Comparison of ENCODE assay signal across 8 cellular contexts in the genomic region with DNA sequence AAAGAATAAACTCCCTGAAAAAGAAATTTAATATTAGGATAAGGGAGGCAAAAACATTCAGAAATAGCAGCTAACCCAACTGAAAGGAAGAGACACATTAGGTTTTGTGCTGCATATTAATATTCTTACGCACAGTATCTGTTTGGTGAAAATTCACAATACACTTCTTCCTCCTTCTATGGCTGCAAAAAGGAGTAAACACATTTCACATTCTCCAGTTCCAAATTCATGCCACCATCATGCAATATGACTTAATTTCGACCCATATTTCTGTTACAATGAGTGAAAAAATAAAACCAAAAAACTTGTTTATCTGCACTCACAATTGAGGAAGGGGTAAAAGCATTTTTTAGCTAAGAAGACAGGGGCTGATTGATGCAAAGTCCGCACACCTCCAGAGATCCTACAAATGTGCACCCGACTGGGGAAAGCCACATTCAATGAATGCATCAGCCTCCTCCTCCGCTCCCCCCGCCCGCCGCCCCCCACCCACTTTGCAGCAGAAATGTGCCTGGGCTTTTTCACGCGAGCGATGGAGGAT. TPM values are rescaled to one million over a fixed set of nuclear protein-coding genes. Genes with fewer than 3 reads are reported as not detected.
DNase-seq lines count a peak whose midpoint lies in the region; ATAC-seq and TF ChIP-seq lines count a peak whose summit lies in the region.

No MANE protein-coding gene starts in this region.

- H3K4me2 ChIP-seq in SK-N-SH = peak overlapping the region; percentile 71

- ATAC-seq in HG03565 (IDR thresholded peaks at IDR 0.05; ENCODE audit: unreplicated experiment) = no peak

- POLR2A ChIA-PET in SK-N-SH (lab: Yijun Ruan, JAX) = no interaction called here

- no peaks in the 10 kb centered on the region; the same call in 1 of the 2 replicates for H4K20me1 ChIP-seq in SK-N-SH (ENCODE audit: insufficient read depth)

- intact Hi-C loops in activated CD4-positive, alpha-beta T cell treated with anti-CD3 and anti-CD28 coated beads, Interleukin-2, amount 10 ng/mL, durations not matched to agents 24 days and 14 days (cut with micrococcal nuclease) = loop anchor here (2.0 to 10.0 kb wide), 6 partner anchors 35 to 910 kb away; a partner anchor contains a TSS
- intact Hi-C loops in esophagus muscularis mucosa (cut with DNase I) (loop anchor here (10.0 kb wide), 2 partner anchors 148 to 182 kb away; no protein-coding TSS in a partner anchor), prostate gland (cut with DNase I) (loop anchor here (10.0 kb wide), 1 partner anchor 182 kb away; no protein-coding TSS in a partner anchor)

- CTCF ChIA-PET in SK-N-SH (lab: Yijun Ruan, JAX) = interaction anchor here (0.8 to 1.3 kb wide), 4 partner anchors 9 to 254 kb away, joined by 3 to 5 read pairs (median 3); no protein-coding TSS in a partner anchor

- TF ChIP-seq CTCF in SK-N-SH (IDR thresholded peaks at IDR 0.05) = no peak
- no peak for TF ChIP-seq CTCF in esophagus muscularis mucosa (IDR thresholded peaks at IDR 0.05)
- TF ChIP-seq CTCF in prostate gland (IDR thresholded peaks at IDR 0.05) = no peak

- H3K27me3 Mint-ChIP-seq in activated CD4-positive, alpha-beta T cell treated with anti-CD3 and anti-CD28 coated beads, Interleukin-2, amount 10 ng/mL, durations not matched to agents 24 days and 14 days = no peaks in the 10 kb centered on the region

- TF ChIP-seq RAD21 in SK-N-SH (IDR thresholded peaks at IDR 0.05; ENCODE audit: low read length) = no peak

- peaks cover 59% of the 10 kb centered on the region for H3K79me2 ChIP-seq in SK-N-SH (ENCODE audit: insufficient read depth)

- WGBS in SK-N-SH (ENCODE audit: low lambda C conversion rate) = under 1% methylated on average over 10 of the region's 11 CpGs
- WGBS in esophagus muscularis mucosa = under 1% methylated on average over 10 of the region's 11 CpGs
- under 1% methylated on average over 11 of the region's 11 CpGs for WGBS in prostate gland

- H3K4me1 ChIP-seq in SK-N-SH (ENCODE audit: control insufficient read depth in 1 of 2, insufficient read depth in 2 of 2, low read depth in 1 of 2, low read length in 1 of 2) (peaks cover 20 to 22% of the 10 kb centered on the region in 2 experiments; a peak in 3 of 4 replicates), esophagus muscularis mucosa (peaks cover 24 to 46% (median 38%) of the 10 kb centered on the region in 4 donors), prostate gland (replicated peaks) (no peaks in the 10 kb centered on the region)

- H3K9me2 ChIP-seq in SK-N-SH = no peaks in the 10 kb centered on the region; the same call in 1 of the 2 replicates

- no peak for DNase-seq in activated CD4-positive, alpha-beta T cell treated with anti-CD3 and anti-CD28 coated beads, Interleukin-2, amount 10 ng/mL, durations not matched to agents 24 days and 14 days
- no peak for DNase-seq in activated CD4-positive, alpha-beta T cell treated with anti-CD3 and anti-CD28 coated beads, Interleukin-2, amount 50 U/mL, for 1 hour
- DNase-seq in SK-N-SH (no peak), esophagus muscularis mucosa (ENCODE audit: extremely low spot score) (no peak), prostate gland (ENCODE audit: low spot score) (no peak), NOMO-1 treated with DMSO at 0.1 percent for 48 hours (lab: John Stamatoyannopoulos, UW; ENCODE audit: unreplicated experiment) (no peak), T-helper 9 cell (no peak)

- no peaks in the 10 kb centered on the region for H3K27me3 ChIP-seq in SK-N-SH (ENCODE audit: insufficient read depth)
- no peaks in the 10 kb centered on the region for H3K27me3 ChIP-seq in esophagus muscularis mucosa
- no peaks in the 10 kb centered on the region for H3K27me3 ChIP-seq in prostate gland (replicated peaks; ENCODE audit: insufficient read depth)

- H3K27ac Mint-ChIP-seq in activated CD4-positive, alpha-beta T cell treated with anti-CD3 and anti-CD28 coated beads, Interleukin-2, amount 10 ng/mL, durations not matched to agents 24 days and 14 days = peak overlapping the region; percentile 88

- H3K9ac ChIP-seq in SK-N-SH = peak overlapping the region; percentile 39

- H3K4me3 Mint-ChIP-seq in activated CD4-positive, alpha-beta T cell treated with anti-CD3 and anti-CD28 coated beads, Interleukin-2, amount 10 ng/mL, durations not matched to agents 24 days and 14 days = peak overlapping the region; percentile 98

- H3K4me3 ChIP-seq in SK-N-SH (ENCODE audit: low read depth in 2 of 2, low read length in 1 of 2) (peak overlapping the region; percentile 71 to 72), esophagus muscularis mucosa (peak overlapping the region; percentile 81 to 97 (median 92)), prostate gland (peak overlapping the region; percentile 84 to 90)

- peaks cover 39% of the 10 kb centered on the region for H3K4me1 Mint-ChIP-seq in activated CD4-positive, alpha-beta T cell treated with anti-CD3 and anti-CD28 coated beads, Interleukin-2, amount 10 ng/mL, durations not matched to agents 24 days and 14 days

- no peaks in the 10 kb centered on the region for H3K9me3 Mint-ChIP-seq in activated CD4-positive, alpha-beta T cell treated with anti-CD3 and anti-CD28 coated beads, Interleukin-2, amount 10 ng/mL, durations not matched to agents 24 days and 14 days

- H3K36me3 ChIP-seq in SK-N-SH (replicated peaks in 1 of 2; ENCODE audit: control insufficient read depth in 1 of 2, insufficient read depth in 2 of 2, low read length in 1 of 2) (peaks cover 4 to 5% of the 10 kb centered on the region in 2 experiments), esophagus muscularis mucosa (no peaks in the 10 kb centered on the region), prostate gland (no peaks in the 10 kb centered on the region)

- H2AFZ ChIP-seq in SK-N-SH (ENCODE audit: low read depth) = no peak overlapping the region

- peaks cover 11% of the 10 kb centered on the region for H3F3A ChIP-seq in SK-N-SH (replicated peaks; ENCODE audit: insufficient read depth)

- TF ChIP-seq POLR2A in esophagus muscularis mucosa (IDR thresholded peaks at IDR 0.05; ENCODE audit: low read depth) = no peak
- no peak for TF ChIP-seq POLR2A in prostate gland (IDR thresholded peaks at IDR 0.05)

- TF ChIP-seq EP300 in SK-N-SH (IDR thresholded peaks at IDR 0.05; ENCODE audit: borderline replicate concordance in 1 of 2, low read depth in 1 of 2, low read length in 1 of 2) = no peak
- no peak for TF ChIP-seq EP300 in esophagus muscularis mucosa (IDR thresholded peaks at IDR 0.05)

- peaks cover 16% of the 10 kb centered on the region for H3K36me3 Mint-ChIP-seq in activated CD4-positive, alpha-beta T cell treated with anti-CD3 and anti-CD28 coated beads, Interleukin-2, amount 10 ng/mL, durations not matched to agents 24 days and 14 days (ENCODE audit: low read depth)

- H3K27ac ChIP-seq in SK-N-SH (ENCODE audit: low read depth in 2 of 2, low read length in 1 of 2) = peak overlapping the region; percentile 3 to 99; a peak in 3 of 4 replicates
- H3K27ac ChIP-seq in esophagus muscularis mucosa (replicated peaks in 1 of 4) = peak overlapping the region; percentile 87 to 91 (median 89)
- H3K27ac ChIP-seq in prostate gland = peak overlapping the region; percentile 91 to 93

- H3K9me3 ChIP-seq in SK-N-SH (no peaks in the 10 kb centered on the region), esophagus muscularis mucosa (no peaks in the 10 kb centered on the region), prostate gland (no peaks in the 10 kb centered on the region)

TF ChIP-seq in SK-N-SH, 30 proteins besides CTCF, POLR2A, EP300 and RAD21:
- TF ChIP-seq NFIC (IDR thresholded peaks at IDR 0.05; ENCODE audit: borderline replicate concordance) = no peak
- TF ChIP-seq, protein P1, sequence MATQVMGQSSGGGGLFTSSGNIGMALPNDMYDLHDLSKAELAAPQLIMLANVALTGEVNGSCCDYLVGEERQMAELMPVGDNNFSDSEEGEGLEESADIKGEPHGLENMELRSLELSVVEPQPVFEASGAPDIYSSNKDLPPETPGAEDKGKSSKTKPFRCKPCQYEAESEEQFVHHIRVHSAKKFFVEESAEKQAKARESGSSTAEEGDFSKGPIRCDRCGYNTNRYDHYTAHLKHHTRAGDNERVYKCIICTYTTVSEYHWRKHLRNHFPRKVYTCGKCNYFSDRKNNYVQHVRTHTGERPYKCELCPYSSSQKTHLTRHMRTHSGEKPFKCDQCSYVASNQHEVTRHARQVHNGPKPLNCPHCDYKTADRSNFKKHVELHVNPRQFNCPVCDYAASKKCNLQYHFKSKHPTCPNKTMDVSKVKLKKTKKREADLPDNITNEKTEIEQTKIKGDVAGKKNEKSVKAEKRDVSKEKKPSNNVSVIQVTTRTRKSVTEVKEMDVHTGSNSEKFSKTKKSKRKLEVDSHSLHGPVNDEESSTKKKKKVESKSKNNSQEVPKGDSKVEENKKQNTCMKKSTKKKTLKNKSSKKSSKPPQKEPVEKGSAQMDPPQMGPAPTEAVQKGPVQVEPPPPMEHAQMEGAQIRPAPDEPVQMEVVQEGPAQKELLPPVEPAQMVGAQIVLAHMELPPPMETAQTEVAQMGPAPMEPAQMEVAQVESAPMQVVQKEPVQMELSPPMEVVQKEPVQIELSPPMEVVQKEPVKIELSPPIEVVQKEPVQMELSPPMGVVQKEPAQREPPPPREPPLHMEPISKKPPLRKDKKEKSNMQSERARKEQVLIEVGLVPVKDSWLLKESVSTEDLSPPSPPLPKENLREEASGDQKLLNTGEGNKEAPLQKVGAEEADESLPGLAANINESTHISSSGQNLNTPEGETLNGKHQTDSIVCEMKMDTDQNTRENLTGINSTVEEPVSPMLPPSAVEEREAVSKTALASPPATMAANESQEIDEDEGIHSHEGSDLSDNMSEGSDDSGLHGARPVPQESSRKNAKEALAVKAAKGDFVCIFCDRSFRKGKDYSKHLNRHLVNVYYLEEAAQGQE (IDR thresholded peaks at IDR 0.05; ENCODE audit: low read depth, low read length) = 0 out of 2 replicates have a peak, but pooled peaks have one; percentile 12

RNA-seq across cellular contexts. Expression of a gene that starts 1.0 kb away (rescaled TPM):
- 34.0 and 36.3 TPM in 2 replicates for total RNA-seq in activated CD4-positive, alpha-beta T cell treated with anti-CD3 and anti-CD28 coated beads, Interleukin-2, amount 10 ng/mL, durations not matched to agents 24 days and 14 days
- 2.7 and 3.5 TPM in 2 replicates for polyA plus RNA-seq in SK-N-SH (2012; rRNA removed)
- polyA plus RNA-seq in SK-N-SH (2012; cell fraction: cytosol; rRNA removed) = 2.4 and 2.8 TPM in 2 replicates
- polyA plus RNA-seq in SK-N-SH (2012; cell fraction: nucleus; rRNA removed) = 6.6 and 13.1 TPM in 2 replicates
- total RNA-seq in esophagus muscularis mucosa (1 to 10 TPM; 5.4 to 8.3 (median 6.7) TPM), prostate gland (10 to 100 TPM in 1 of 2 donors, 1 to 10 TPM in 1; 9.3 to 15.1 TPM)
